8 cellular contexts compared by ENCODE assay signal in the genomic region with DNA sequence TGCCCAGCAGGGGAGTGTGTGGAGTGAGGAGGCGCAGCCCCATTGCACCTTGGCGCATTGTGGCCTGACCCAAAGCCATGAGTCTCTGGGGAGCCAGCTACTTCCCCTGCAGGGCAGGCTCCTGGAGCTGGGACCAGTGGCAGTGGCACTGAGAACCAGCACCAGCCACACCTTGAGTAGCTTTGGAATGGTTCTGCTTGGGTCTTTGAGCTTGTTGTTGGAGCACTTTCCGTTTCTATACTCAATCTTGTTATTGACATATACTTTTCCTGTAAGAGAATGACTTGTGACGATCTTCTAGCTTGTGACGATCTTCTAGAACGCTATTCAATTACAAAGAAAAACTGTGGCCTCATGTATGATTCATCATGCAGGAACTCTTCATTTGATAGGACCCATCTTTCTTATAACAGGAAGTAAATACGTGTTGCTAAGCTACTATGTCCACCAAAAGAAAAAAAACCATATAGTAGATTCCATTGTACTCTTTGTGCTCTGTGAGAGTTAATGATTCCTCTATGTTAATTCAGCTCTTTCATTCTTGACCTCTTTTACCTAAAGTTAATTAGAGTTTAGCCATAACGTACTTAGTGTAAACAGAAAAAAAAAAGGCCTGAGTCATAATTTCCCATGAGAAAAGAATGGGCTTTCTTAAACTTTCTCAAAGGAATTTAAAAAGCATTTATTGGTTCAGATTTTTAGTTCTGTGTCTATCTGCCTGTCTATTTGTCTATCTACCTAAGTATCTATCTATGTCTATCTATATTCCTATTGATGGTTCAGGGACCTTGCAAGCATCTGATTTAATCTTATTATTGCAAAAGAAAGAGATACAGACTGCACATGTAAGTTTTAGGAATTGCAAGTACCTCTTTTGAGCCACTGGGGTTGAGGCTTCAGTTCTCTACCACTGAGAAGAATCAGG.
DNase-seq lines count a peak whose midpoint lies in the region; ATAC-seq, FAIRE-seq and TF ChIP-seq lines count a peak whose summit lies in the region.

No MANE protein-coding gene starts in this region.

- H3K9me3 ChIP-seq in osteoblast (ENCODE audit: low read depth, low read length), result no peaks in the 10 kb centered on the region
- H3K9me3 ChIP-seq in SK-N-SH, result no peaks in the 10 kb centered on the region
- H3K9me3 ChIP-seq in uterus, result no peaks in the 10 kb centered on the region
- no peaks in the 10 kb centered on the region for H3K9me3 ChIP-seq in MG63

- no peak for TF ChIP-seq RAD21 in SK-N-SH (IDR thresholded peaks at IDR 0.05; ENCODE audit: low read length)

- no peak for TF ChIP-seq EP300 in SK-N-SH (IDR thresholded peaks at IDR 0.05; ENCODE audit: borderline replicate concordance in 1 of 2, low read depth in 1 of 2, low read length in 1 of 2)

- POLR2A ChIA-PET in SK-N-SH (lab: Yijun Ruan, JAX), result no interaction called here

- peak overlapping the region; percentile 69 for H3K27ac ChIP-seq in osteoblast (ENCODE audit: low read depth, low read length)
- H3K27ac ChIP-seq in SK-N-SH (ENCODE audit: low read depth in 2 of 2, low read length in 1 of 2), result no peak overlapping the region
- peak overlapping the region in 1 of 2 donors; percentile 4 for H3K27ac ChIP-seq in uterus

- TF ChIP-seq CTCF in osteoblast (IDR thresholded peaks at IDR 0.05; ENCODE audit: extremely low read depth, low read depth, low read length), result peak; percentile 7
- TF ChIP-seq CTCF in SK-N-SH (IDR thresholded peaks at IDR 0.05), result no peak
- no peak for TF ChIP-seq CTCF in uterus (IDR thresholded peaks at IDR 0.05)

- CTCF ChIA-PET in SK-N-SH (lab: Yijun Ruan, JAX), result no interaction called here

- intact Hi-C loops in uterus (cut with DNase I; ENCODE audit: low total_unique reads), result no loop called here

- H3K36me3 ChIP-seq in osteoblast (ENCODE audit: insufficient read depth, low read length) (no peaks in the 10 kb centered on the region), SK-N-SH (replicated peaks in 1 of 2; ENCODE audit: control insufficient read depth in 1 of 2, insufficient read depth in 2 of 2, low read length in 1 of 2) (no peaks in the 10 kb centered on the region), uterus (no peaks in the 10 kb centered on the region), MG63 (no peaks in the 10 kb centered on the region)

- H3K9ac ChIP-seq in SK-N-SH, result no peak overlapping the region

- no peak overlapping the region for H2AFZ ChIP-seq in osteoblast (ENCODE audit: low read length)
- H2AFZ ChIP-seq in SK-N-SH (ENCODE audit: low read depth), result no peak overlapping the region

- H3K9me2 ChIP-seq in SK-N-SH, result no peaks in the 10 kb centered on the region

- H3K4me3 ChIP-seq in osteoblast (ENCODE audit: insufficient read depth, low read length) (no peak overlapping the region), SK-N-SH (ENCODE audit: low read depth in 2 of 2, low read length in 1 of 2) (no peak overlapping the region), uterus (no peak overlapping the region), MG63 (no peak overlapping the region)

- H4K20me1 ChIP-seq in osteoblast (ENCODE audit: insufficient read depth, low read length), result no peaks in the 10 kb centered on the region
- no peaks in the 10 kb centered on the region for H4K20me1 ChIP-seq in SK-N-SH (ENCODE audit: insufficient read depth)

- FAIRE-seq in colon (lab: Jason Lieb, UNC), result peak; percentile 82

- DNase-seq in EL, result peak; percentile 84
- DNase-seq in NOMO-1 treated with DMSO at 0.1 percent for 48 hours (lab: John Stamatoyannopoulos, UW; ENCODE audit: unreplicated experiment), result peak; percentile 92
- peak; percentile 83 for DNase-seq in osteoblast (ENCODE audit: insufficient read length, low spot score, missing footprints)
- DNase-seq in SK-N-SH, result no peak
- DNase-seq in uterus, result no peak
- DNase-seq in MG63, result no peak

- TF ChIP-seq POLR2A in uterus (IDR thresholded peaks at IDR 0.05), result no peak

- WGBS in SK-N-SH (ENCODE audit: low lambda C conversion rate), result 24% methylated on average over 8 of the region's 8 CpGs

- no peak for ATAC-seq in GM21529 (IDR thresholded peaks at IDR 0.05; ENCODE audit: unreplicated experiment)

- H3K4me2 ChIP-seq in osteoblast (ENCODE audit: insufficient read depth, low read length) (peak overlapping the region; percentile 15), SK-N-SH (no peak overlapping the region)

- H3F3A ChIP-seq in SK-N-SH (replicated peaks; ENCODE audit: insufficient read depth), result no peaks in the 10 kb centered on the region

- peaks cover 12% of the 10 kb centered on the region for H3K4me1 ChIP-seq in osteoblast (ENCODE audit: insufficient read depth, low read length)
- no peaks in the 10 kb centered on the region for H3K4me1 ChIP-seq in SK-N-SH (ENCODE audit: control insufficient read depth in 1 of 2, insufficient read depth in 2 of 2, low read depth in 1 of 2, low read length in 1 of 2)
- H3K4me1 ChIP-seq in uterus, result peaks cover 0 to 7% of the 10 kb centered on the region in 2 donors

- no peaks in the 10 kb centered on the region for H3K27me3 ChIP-seq in osteoblast (ENCODE audit: insufficient read depth, low read length)
- H3K27me3 ChIP-seq in SK-N-SH (ENCODE audit: insufficient read depth), result 0 out of 2 replicates have a peak, but pooled peaks cover 4% of the 10 kb centered on the region
- H3K27me3 ChIP-seq in uterus, result no peaks in the 10 kb centered on the region
- H3K27me3 ChIP-seq in MG63, result no peaks in the 10 kb centered on the region

- H3K79me2 ChIP-seq in osteoblast (ENCODE audit: insufficient read depth, low read length), result no peaks in the 10 kb centered on the region
- no peaks in the 10 kb centered on the region for H3K79me2 ChIP-seq in SK-N-SH (ENCODE audit: insufficient read depth)

TF ChIP-seq in SK-N-SH, 30 proteins besides CTCF, POLR2A, EP300 and RAD21:
- TF ChIP-seq RFX5 (IDR thresholded peaks at IDR 0.05; ENCODE audit: low read length), result no peak
- TF ChIP-seq, protein P1, sequence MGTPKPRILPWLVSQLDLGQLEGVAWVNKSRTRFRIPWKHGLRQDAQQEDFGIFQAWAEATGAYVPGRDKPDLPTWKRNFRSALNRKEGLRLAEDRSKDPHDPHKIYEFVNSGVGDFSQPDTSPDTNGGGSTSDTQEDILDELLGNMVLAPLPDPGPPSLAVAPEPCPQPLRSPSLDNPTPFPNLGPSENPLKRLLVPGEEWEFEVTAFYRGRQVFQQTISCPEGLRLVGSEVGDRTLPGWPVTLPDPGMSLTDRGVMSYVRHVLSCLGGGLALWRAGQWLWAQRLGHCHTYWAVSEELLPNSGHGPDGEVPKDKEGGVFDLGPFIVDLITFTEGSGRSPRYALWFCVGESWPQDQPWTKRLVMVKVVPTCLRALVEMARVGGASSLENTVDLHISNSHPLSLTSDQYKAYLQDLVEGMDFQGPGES (IDR thresholded peaks at IDR 0.05; ENCODE audit: low read depth, low read length), result no peak
- TF ChIP-seq SMC3 (IDR thresholded peaks at IDR 0.05; ENCODE audit: low read depth, low read length), result no peak

Comparison
In these comparisons a context has a peak if more than half of its experiments do, and no peak if none do; other contexts are left out.
1. DNase-seq: peak in EL (single experiment), NOMO-1 treated with DMSO at 0.1 percent for 48 hours (single experiment) and osteoblast (single experiment); none in SK-N-SH (single experiment), uterus (0 of 2) and MG63 (single experiment).